23 cellular contexts compared by ENCODE assay signal in genomic region chr11:75968021-75968685, GRCh38.
DNase-seq lines count a peak whose midpoint lies in the region; ATAC-seq and FAIRE-seq lines count a peak whose summit lies in the region.
"Had no signal": no experiment of that assay in that cellular context is flagged by ENCODE, and none has a peak within 500 bp of the region (broad histone marks: within the 10 kb centered on the region; RNA-seq: fewer than 3 reads in every experiment).

No MANE protein-coding gene starts in this region.

- H3K4me1 Mint-ChIP-seq in naive thymus-derived CD8-positive, alpha-beta T cell: peaks cover 3 to 13% (median 10%) of the 10 kb centered on the region in 4 donors
- H3K4me1 Mint-ChIP-seq: neural crest cell had no signal

- H3K27me3 Mint-ChIP-seq in naive thymus-derived CD8-positive, alpha-beta T cell: no peaks in the 10 kb centered on the region
- H3K27me3 Mint-ChIP-seq: activated naive CD8-positive, alpha-beta T cell treated with anti-CD3 and anti-CD28 coated beads for 36 hours; IgD-negative memory B cell; progenitor cell of endocrine pancreas; stimulated activated memory B cell treated with anti-CD40 and anti-IgM and Interleukin-4, amounts not matched to agents 10 μg/mL and 1 μg/mL and 100 μg/mL, for 72 hours had no signal

- H3K27ac Mint-ChIP-seq in naive thymus-derived CD8-positive, alpha-beta T cell: no peak overlapping the region
- H3K27ac Mint-ChIP-seq: activated naive CD8-positive, alpha-beta T cell treated with anti-CD3 and anti-CD28 coated beads for 36 hours; progenitor cell of endocrine pancreas; stimulated activated memory B cell treated with anti-CD40 and anti-IgM and Interleukin-4, amounts not matched to agents 10 μg/mL and 1 μg/mL and 100 μg/mL, for 72 hours had no signal

- POLR2A ChIA-PET in naive thymus-derived CD8-positive, alpha-beta T cell (lab: Charles Lee): no interaction called here

- ATAC-seq in naive thymus-derived CD8-positive, alpha-beta T cell: no peak
- ATAC-seq in GM21825 (IDR thresholded peaks at IDR 0.05; ENCODE audit: unreplicated experiment) (no peak), GM18907 (IDR thresholded peaks at IDR 0.05; ENCODE audit: unreplicated experiment) (no peak)
- ATAC-seq: left lobe of liver; stimulated activated memory B cell treated with anti-CD40 and anti-IgM and Interleukin-4, amounts not matched to agents 10 μg/mL and 1 μg/mL and 100 μg/mL, for 72 hours had no signal

- H3K36me3 Mint-ChIP-seq in naive thymus-derived CD8-positive, alpha-beta T cell: peaks cover 16 to 41% (median 25%) of the 10 kb centered on the region in 3 donors

- peaks cover 7 to 15% (median 13%) of the 10 kb centered on the region in 9 donors for H3K9me3 Mint-ChIP-seq in naive thymus-derived CD8-positive, alpha-beta T cell

- FAIRE-seq in A204.1 (lab: Jason Lieb, UNC): peak; percentile 16
- FAIRE-seq in GM19239 (lab: Jason Lieb, UNC): peak; percentile 78
- FAIRE-seq: urothelium cell line had no signal

- DNase-seq in GM19239 (ENCODE audit: insufficient read length, low spot score): no peak
- peak; percentile 49 for DNase-seq in NCI-H69 (lab: John Stamatoyannopoulos, UW)
- DNase-seq in fibroblast of gingiva (ENCODE audit: low read depth): peak; percentile 47
- no peak for DNase-seq in naive thymus-derived CD8-positive, alpha-beta T cell
- no peak for DNase-seq in GM03348 (ENCODE audit: low spot score)
- DNase-seq: activated CD4-positive, alpha-beta T cell treated with anti-CD3 and anti-CD28 coated beads, Interleukin-2, amount 50 U/mL, for 48 hours; activated CD8-positive, alpha-beta memory T cell treated with anti-CD3 and anti-CD28 coated beads, Interleukin-2, amount 50 U/mL, for 48 hours; activated naive CD8-positive, alpha-beta T cell treated with anti-CD3 and anti-CD28 coated beads for 36 hours; Calu3; midbrain; MM.1S; NCI-H1417 treated with DMSO at 0.1 percent for 48 hours; NCI-H524 treated with DMSO at 0.1 percent for 48 hours; stimulated activated CD4-positive, alpha-beta T cell treated with anti-CD3 and anti-CD28 coated beads, Interleukin-1b, Interleukin-23, amount 100 ng/mL, for 48 hours had no signal

- H3K4me3 Mint-ChIP-seq in naive thymus-derived CD8-positive, alpha-beta T cell: no peak overlapping the region
- H3K4me3 Mint-ChIP-seq: activated naive CD8-positive, alpha-beta T cell treated with anti-CD3 and anti-CD28 coated beads for 36 hours; IgD-negative memory B cell; neural crest cell; stimulated activated memory B cell treated with anti-CD40 and anti-IgM and Interleukin-4, amounts not matched to agents 10 μg/mL and 1 μg/mL and 100 μg/mL, for 72 hours had no signal

Comparison
In these comparisons a context has a peak if more than half of its experiments do, and no peak if none do; other contexts are left out.
1. DNase-seq: peak in NCI-H69 (single experiment) and fibroblast of gingiva (single experiment); none in GM19239 (single experiment), naive thymus-derived CD8-positive, alpha-beta T cell (0 of 10) and GM03348 (single experiment).